Comparison of ENCODE assay signal across 8 cellular contexts in genomic region chr14:61569783-61570182, GRCh38.
DNase-seq lines count a peak whose midpoint lies in the region; ATAC-seq and TF ChIP-seq lines count a peak whose summit lies in the region.

No MANE protein-coding gene starts in this region.

- H3K4me1 Mint-ChIP-seq in stimulated activated naive CD8-positive, alpha-beta T cell treated with anti-CD3 and anti-CD28 coated beads, Interleukin-15, Interleukin-2, amounts not matched to agents 100 ng/mL and 50 ng/mL, for 24 hours (ENCODE audit: low read depth) = peaks cover 92% of the 10 kb centered on the region

- H3K4me3 Mint-ChIP-seq in stimulated activated naive CD8-positive, alpha-beta T cell treated with anti-CD3 and anti-CD28 coated beads, Interleukin-15, Interleukin-2, amounts not matched to agents 100 ng/mL and 50 ng/mL, for 24 hours = peak overlapping the region; percentile 66

- no peaks in the 10 kb centered on the region for H3K27me3 ChIP-seq in gastroesophageal sphincter

- no peaks in the 10 kb centered on the region for H3K9me3 ChIP-seq in gastroesophageal sphincter

- no peak for TF ChIP-seq CTCF in gastroesophageal sphincter (IDR thresholded peaks at IDR 0.05)

- no peak overlapping the region for H3K4me3 ChIP-seq in gastroesophageal sphincter

- peak overlapping the region; percentile 83 for H3K27ac Mint-ChIP-seq in stimulated activated naive CD8-positive, alpha-beta T cell treated with anti-CD3 and anti-CD28 coated beads, Interleukin-15, Interleukin-2, amounts not matched to agents 100 ng/mL and 50 ng/mL, for 24 hours

- H3K36me3 ChIP-seq in gastroesophageal sphincter = no peaks in the 10 kb centered on the region

- ATAC-seq in gastroesophageal sphincter (peak; percentile 44), GM21515 (IDR thresholded peaks at IDR 0.05; ENCODE audit: unreplicated experiment) (no peak)

- peak overlapping the region in 3 of 4 donors; percentile 38 to 63 (median 59) for H3K27ac ChIP-seq in gastroesophageal sphincter

- H3K9me3 Mint-ChIP-seq in stimulated activated naive CD8-positive, alpha-beta T cell treated with anti-CD3 and anti-CD28 coated beads, Interleukin-15, Interleukin-2, amounts not matched to agents 100 ng/mL and 50 ng/mL, for 24 hours = no peaks in the 10 kb centered on the region

- 57 to 87% methylated on average over 1 to 5 of the region's 6 CpGs for WGBS in gastroesophageal sphincter (ENCODE audit: low coverage in 1 of 2), 2 donors

- DNase-seq in stimulated activated CD4-positive, alpha-beta T cell treated with anti-CD3 and anti-CD28 coated beads, Interleukin-1b, Interleukin-23, amount 100 ng/mL, for 48 hours = peak; percentile 72
- DNase-seq in stimulated activated CD4-positive, alpha-beta T cell treated with anti-CD3 and anti-CD28 coated beads, Interleukin-4, amount 100 ng/mL, for 1 hour = no peak
- peak; percentile 72 for DNase-seq in activated CD8-positive, alpha-beta memory T cell treated with anti-CD3 and anti-CD28 coated beads, Interleukin-2, amount 50 U/mL, for 48 hours
- DNase-seq in SHP77 treated with DMSO at 0.1 percent for 48 hours (lab: John Stamatoyannopoulos, UW) = no peak
- DNase-seq in NCI-H146 treated with DMSO at 0.1 percent for 48 hours (lab: John Stamatoyannopoulos, UW; ENCODE audit: unreplicated experiment) = no peak

- no peaks in the 10 kb centered on the region for H3K36me3 Mint-ChIP-seq in stimulated activated naive CD8-positive, alpha-beta T cell treated with anti-CD3 and anti-CD28 coated beads, Interleukin-15, Interleukin-2, amounts not matched to agents 100 ng/mL and 50 ng/mL, for 24 hours (ENCODE audit: low read depth)

- TF ChIP-seq EP300 in gastroesophageal sphincter (IDR thresholded peaks at IDR 0.05) = no peak

- no peak for TF ChIP-seq POLR2A in gastroesophageal sphincter (IDR thresholded peaks at IDR 0.05)

- peaks cover 5 to 69% (median 40%) of the 10 kb centered on the region in 3 donors for H3K4me1 ChIP-seq in gastroesophageal sphincter

- no peaks in the 10 kb centered on the region for H3K27me3 Mint-ChIP-seq in stimulated activated naive CD8-positive, alpha-beta T cell treated with anti-CD3 and anti-CD28 coated beads, Interleukin-15, Interleukin-2, amounts not matched to agents 100 ng/mL and 50 ng/mL, for 24 hours

Comparison
In these comparisons a context has a peak if more than half of its experiments do, and no peak if none do; other contexts are left out.
1. DNase-seq: peak in stimulated activated CD4-positive, alpha-beta T cell treated with anti-CD3 and anti-CD28 coated beads, Interleukin-1b, Interleukin-23, amount 100 ng/mL, for 48 hours (single experiment) and activated CD8-positive, alpha-beta memory T cell treated with anti-CD3 and anti-CD28 coated beads, Interleukin-2, amount 50 U/mL, for 48 hours (single experiment); none in stimulated activated CD4-positive, alpha-beta T cell treated with anti-CD3 and anti-CD28 coated beads, Interleukin-4, amount 100 ng/mL, for 1 hour (single experiment), SHP77 treated with DMSO at 0.1 percent for 48 hours (single experiment) and NCI-H146 treated with DMSO at 0.1 percent for 48 hours (single experiment).